ENCODE assay signal across 31 cellular contexts in the genomic region with DNA sequence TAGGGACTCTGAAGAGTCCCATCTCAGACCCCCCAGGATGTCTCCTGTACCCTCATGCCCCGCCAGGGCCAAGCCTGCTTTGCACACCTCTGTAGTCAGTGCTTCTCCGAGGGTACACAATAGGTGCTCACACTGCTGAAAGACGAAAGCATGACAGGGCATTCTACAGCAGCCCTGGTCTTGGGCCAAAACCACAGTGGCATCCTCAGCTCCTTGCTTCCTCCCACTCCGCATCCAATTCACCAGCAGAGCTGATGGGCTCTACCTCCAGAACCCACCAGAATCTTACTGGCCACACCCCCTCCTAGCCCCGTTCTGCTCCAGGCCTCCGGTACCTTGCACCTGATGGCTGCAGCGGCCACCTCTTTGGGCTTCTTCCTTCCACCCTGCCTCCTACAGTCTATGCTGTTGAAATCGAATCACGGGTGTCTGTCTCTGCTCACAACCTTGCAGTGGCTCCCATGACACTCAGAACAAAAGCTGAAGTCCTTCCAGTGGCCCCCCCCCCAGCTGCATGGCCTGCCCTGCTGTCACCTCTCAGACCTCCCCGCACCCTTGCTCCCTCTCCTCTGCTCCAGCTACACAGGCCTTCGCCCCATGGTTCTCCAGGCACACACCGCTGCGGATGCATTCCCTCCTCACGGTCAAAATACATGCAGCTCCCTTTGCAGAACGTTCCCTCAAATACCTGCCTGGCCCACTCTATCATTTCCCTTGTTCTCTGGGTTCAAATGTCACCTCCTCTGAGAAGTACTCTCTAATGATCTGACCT. TPM values are rescaled to one million over a fixed set of nuclear protein-coding genes. Genes with fewer than 3 reads are reported as not detected.
A peak's percentile ranks its signal among the peaks of the same experiment; 100 is the strongest.
DNase-seq lines count a peak whose midpoint lies in the region; ATAC-seq and TF ChIP-seq lines count a peak whose summit lies in the region.
"Had no signal": no experiment of that assay in that cellular context is flagged by ENCODE, and none has a peak within 500 bp of the region (broad histone marks: within the 10 kb centered on the region; RNA-seq: fewer than 3 reads in every experiment).

No MANE protein-coding gene starts in this region.

- CTCF ChIA-PET in RWPE1 (lab: Yijun Ruan, JAX), result interaction anchor here (0.9 kb wide), 1 partner anchor 97 kb away, joined by 3 read pairs; no protein-coding TSS in a partner anchor

- H3K4me1 Mint-ChIP-seq in CD4-positive, CD25-positive, alpha-beta regulatory T cell, result no peaks in the 10 kb centered on the region
- H3K4me1 Mint-ChIP-seq: activated naive CD8-positive, alpha-beta T cell treated with anti-CD3 and anti-CD28 coated beads, Interleukin-2, amount 50 U/mL, for 24 hours had no signal

- H3K4me3 ChIP-seq in CD4-positive, CD25-positive, alpha-beta regulatory T cell (ENCODE audit: low read depth, low read length), result no peak overlapping the region
- H3K4me3 ChIP-seq in suprapubic skin, result peak overlapping the region; percentile 18
- H3K4me3 ChIP-seq: heart left ventricle, ovary, right atrium auricular region, spleen had no signal

- TF ChIP-seq CTCF in suprapubic skin (IDR thresholded peaks at IDR 0.05), result no peak
- no peak for TF ChIP-seq CTCF in RWPE1 (conservative IDR thresholded peaks at IDR 0.05; ENCODE audit: low read depth)

- POLR2A ChIA-PET in RWPE1 (lab: Yijun Ruan, JAX; ENCODE audit: low non-redundant PET), result no interaction called here

- no peaks in the 10 kb centered on the region for H3K9me3 Mint-ChIP-seq in CD4-positive, CD25-positive, alpha-beta regulatory T cell
- H3K9me3 Mint-ChIP-seq: activated CD4-positive, alpha-beta memory T cell treated with anti-CD3 and anti-CD28 coated beads for 36 hours; activated naive CD8-positive, alpha-beta T cell treated with anti-CD3 and anti-CD28 coated beads, Interleukin-2, amount 50 U/mL, for 24 hours; mesothelial cell of epicardium; natural killer cell; stimulated activated memory B cell treated with anti-CD40 and anti-IgM and Interleukin-4, amounts not matched to agents 10 μg/mL and 1 μg/mL and 100 μg/mL, for 72 hours; T-cell had no signal

- DNase-seq in CD4-positive, CD25-positive, alpha-beta regulatory T cell, result no peak
- DNase-seq in RPMI8226, result peak; percentile 38
- peak; percentile 13 for DNase-seq in glomerular visceral epithelial cell (ENCODE audit: extremely low spot score)
- no peak for DNase-seq in suprapubic skin (ENCODE audit: low spot score in 2 of 2)
- DNase-seq in RWPE1 (ENCODE audit: low spot score), result no peak
- DNase-seq in SK-N-DZ (ENCODE audit: low spot score), result no peak
- DNase-seq: activated CD4-positive, alpha-beta memory T cell treated with anti-CD3 and anti-CD28 coated beads for 36 hours; activated effector memory CD4-positive, alpha-beta T cell treated with anti-CD3 and anti-CD28 coated beads, Interleukin-2, amount 50 U/mL, for 16 hours; activated naive CD8-positive, alpha-beta T cell treated with anti-CD3 and anti-CD28 coated beads, Interleukin-2, amount 50 U/mL, for 24 hours; COR-L47; DMS79; effector CD8-positive, alpha-beta T cell; HCEC 1CT; heart left ventricle; Kasumi-1; natural killer cell; NCI-H1694; NCI-H2171 treated with DMSO at 0.1 percent for 48 hours; NCI-H69; ovary; Right ventricle myocardium superior; spleen; stimulated activated CD4-positive, alpha-beta T cell treated with anti-CD3 and anti-CD28 coated beads, Interleukin-2, amount 100 ng/mL, for 48 hours; T-cell had no signal

- no peaks in the 10 kb centered on the region for H3K4me1 ChIP-seq in CD4-positive, CD25-positive, alpha-beta regulatory T cell (ENCODE audit: control insufficient read depth, insufficient read depth, low read length, poor library complexity, severe bottlenecking)
- H3K4me1 ChIP-seq in suprapubic skin, result no peaks in the 10 kb centered on the region
- H3K4me1 ChIP-seq: spleen had no signal

- WGBS in suprapubic skin, result 64% methylated on average over 15 of the region's 15 CpGs

- peaks cover 11% of the 10 kb centered on the region for H3K27me3 Mint-ChIP-seq in CD4-positive, CD25-positive, alpha-beta regulatory T cell

- H3K27ac Mint-ChIP-seq in CD4-positive, CD25-positive, alpha-beta regulatory T cell, result peak overlapping the region in 2 of 3 donors; percentile 16 to 61
- H3K27ac Mint-ChIP-seq: activated CD4-positive, alpha-beta memory T cell treated with anti-CD3 and anti-CD28 coated beads for 36 hours; activated naive CD8-positive, alpha-beta T cell treated with anti-CD3 and anti-CD28 coated beads, Interleukin-2, amount 50 U/mL, for 24 hours; mesothelial cell of epicardium; natural killer cell; stimulated activated memory B cell treated with anti-CD40 and anti-IgM and Interleukin-4, amounts not matched to agents 10 μg/mL and 1 μg/mL and 100 μg/mL, for 72 hours; T-cell had no signal

- H3K4me3 Mint-ChIP-seq in CD4-positive, CD25-positive, alpha-beta regulatory T cell, result no peak overlapping the region
- H3K4me3 Mint-ChIP-seq: activated CD4-positive, alpha-beta memory T cell treated with anti-CD3 and anti-CD28 coated beads for 36 hours; activated naive CD8-positive, alpha-beta T cell treated with anti-CD3 and anti-CD28 coated beads, Interleukin-2, amount 50 U/mL, for 24 hours; mesothelial cell of epicardium; natural killer cell; stimulated activated memory B cell treated with anti-CD40 and anti-IgM and Interleukin-4, amounts not matched to agents 10 μg/mL and 1 μg/mL and 100 μg/mL, for 72 hours; T-cell had no signal

- no peak for TF ChIP-seq EP300 in suprapubic skin (IDR thresholded peaks at IDR 0.05)

- H3K36me3 Mint-ChIP-seq in CD4-positive, CD25-positive, alpha-beta regulatory T cell, result no peaks in the 10 kb centered on the region
- H3K36me3 Mint-ChIP-seq: activated CD4-positive, alpha-beta memory T cell treated with anti-CD3 and anti-CD28 coated beads for 36 hours; mesothelial cell of epicardium; natural killer cell; stimulated activated memory B cell treated with anti-CD40 and anti-IgM and Interleukin-4, amounts not matched to agents 10 μg/mL and 1 μg/mL and 100 μg/mL, for 72 hours; T-cell had no signal

- H3K36me3 ChIP-seq in CD4-positive, CD25-positive, alpha-beta regulatory T cell (ENCODE audit: control insufficient read depth, insufficient read depth, low read length), result no peaks in the 10 kb centered on the region
- no peaks in the 10 kb centered on the region for H3K36me3 ChIP-seq in suprapubic skin
- H3K36me3 ChIP-seq: heart left ventricle, ovary, right atrium auricular region, spleen had no signal

- H3K27ac ChIP-seq in CD4-positive, CD25-positive, alpha-beta regulatory T cell (ENCODE audit: insufficient read depth, low read length, poor library complexity, severe bottlenecking), result no peak overlapping the region
- H3K27ac ChIP-seq in suprapubic skin (no peak overlapping the region), RWPE1 (no peak overlapping the region)
- H3K27ac ChIP-seq: heart left ventricle, ovary, right atrium auricular region, spleen had no signal

- peaks cover 2% of the 10 kb centered on the region for H3K27me3 ChIP-seq in CD4-positive, CD25-positive, alpha-beta regulatory T cell (ENCODE audit: control insufficient read depth, insufficient read depth, low read length)
- H3K27me3 ChIP-seq in suprapubic skin, result peaks cover 25% of the 10 kb centered on the region
- H3K27me3 ChIP-seq: ovary, right atrium auricular region had no signal

- TF ChIP-seq POLR2A in suprapubic skin (IDR thresholded peaks at IDR 0.05), result no peak

- no peak for ATAC-seq in CD4-positive, CD25-positive, alpha-beta regulatory T cell (ENCODE audit: low read depth in 2 of 2)
- ATAC-seq in GM21717 (IDR thresholded peaks at IDR 0.05; ENCODE audit: unreplicated experiment), result no peak
- ATAC-seq: activated CD4-positive, CD25-positive, alpha-beta regulatory T cell treated with anti-CD3 and anti-CD28 coated beads, Interleukin-2, amount 50 U/mL, for 24 hours; activated naive CD8-positive, alpha-beta T cell treated with anti-CD3 and anti-CD28 coated beads, Interleukin-2, amount 50 U/mL, for 24 hours; heart left ventricle; natural killer cell; stimulated activated memory B cell treated with anti-CD40 and anti-IgM and Interleukin-4, amounts not matched to agents 10 μg/mL and 1 μg/mL and 100 μg/mL, for 72 hours; T-cell had no signal

- no peaks in the 10 kb centered on the region for H3K9me3 ChIP-seq in CD4-positive, CD25-positive, alpha-beta regulatory T cell (ENCODE audit: control insufficient read depth in 2 of 2, low read length in 2 of 2)
- H3K9me3 ChIP-seq in suprapubic skin, result no peaks in the 10 kb centered on the region
- H3K9me3 ChIP-seq: heart left ventricle, ovary, right atrium auricular region, spleen had no signal

RNA-seq across cellular contexts. Expression of a gene that starts 1.2 kb away (rescaled TPM):
- not detected for total RNA-seq in CD4-positive, CD25-positive, alpha-beta regulatory T cell
- not detected for polyA plus RNA-seq in CD4-positive, CD25-positive, alpha-beta regulatory T cell
- 1 to 10 TPM in 1 of 4 donors, under 1 TPM in 3; 0.56 to 2.1 (median 0.71) TPM for total RNA-seq in suprapubic skin
- polyA plus RNA-seq in SK-N-DZ (2014; cell fraction: cytosol; rRNA removed), result not detected in 2 replicates
- polyA plus RNA-seq in SK-N-DZ (2014; cell fraction: nucleus; rRNA removed), result not detected in 2 replicates
- total RNA-seq: activated CD4-positive, alpha-beta memory T cell treated with anti-CD3 and anti-CD28 coated beads for 36 hours; epithelial cell of proximal tubule; fibroblast of villous mesenchyme; natural killer cell; Right ventricle myocardium superior; spleen; T-cell had no signal

Comparison
In these comparisons a context has a peak if more than half of its experiments do, and no peak if none do; other contexts are left out.
1. DNase-seq: peak in RPMI8226 (single experiment) and glomerular visceral epithelial cell (single experiment); none in CD4-positive, CD25-positive, alpha-beta regulatory T cell (0 of 3), suprapubic skin (0 of 2), RWPE1 (single experiment) and SK-N-DZ (single experiment).